Comparison of ENCODE assay signal across 1 cellular context in genomic region chrX:104165894-104166734, GRCh38.
TF ChIP-seq lines count a peak whose summit lies in the region.

Gene FAM199X, plus strand, starts transcription at chrX:104166453. Its CDS starts 333 bp downstream, at chrX:104166786.

TF ChIP-seq in K562, 482 proteins besides CTCF, POLR2A, EP300 and RAD21 (continued from another document and continues in another):
- TF ChIP-seq REST (CRISPR knock-in tag; IDR thresholded peaks at IDR 0.05; ENCODE audit: low read depth) (0 out of 2 replicates have a peak, but pooled peaks have one; percentile 16), PATZ1 (CRISPR knock-in tag; IDR thresholded peaks at IDR 0.05; ENCODE audit: borderline replicate concordance) (no peak), POLR3A (IDR thresholded peaks at IDR 0.05; ENCODE audit: borderline replicate concordance, extremely low read depth, insufficient read depth, insufficient read length) (no peak), E2F4 (CRISPR knock-in tag; IDR thresholded peaks at IDR 0.05; ENCODE audit: low read depth) (no peak), TEAD1 (CRISPR knock-in tag; IDR thresholded peaks at IDR 0.05) (0 out of 4 replicates have a peak, but pooled peaks have one; percentile 28 to 32), TEAD2 (tag; IDR thresholded peaks at IDR 0.05) (no peak), HDAC8 (tag; IDR thresholded peaks at IDR 0.05) (no peak), SRSF7 (optimal IDR thresholded peaks at IDR 0.05; ENCODE audit: low read depth, low read length) (no peak), DMBX1 (CRISPR knock-in tag; IDR thresholded peaks at IDR 0.05; ENCODE audit: borderline replicate concordance) (no peak), MGA (IDR thresholded peaks at IDR 0.05) (no peak), ELK1 (CRISPR knock-in tag; IDR thresholded peaks at IDR 0.05) (no peak), SAP30 (IDR thresholded peaks at IDR 0.05; ENCODE audit: borderline replicate concordance, insufficient read depth, low read depth, low read length, poor library complexity, severe bottlenecking) (no peak), SRSF3 (IDR thresholded peaks at IDR 0.05; ENCODE audit: insufficient read depth, low read length) (no peak), SMC3 (conservative IDR thresholded peaks at IDR 0.05; ENCODE audit: insufficient read depth, low read depth, low read length) (no peak), CBFA2T3 (IDR thresholded peaks at IDR 0.05) (no peak), NFE2 (IDR thresholded peaks at IDR 0.05; ENCODE audit: low read depth) (no peak), ELF1 (tag; IDR thresholded peaks at IDR 0.05) (no peak), CXXC5 (CRISPR knock-in tag; IDR thresholded peaks at IDR 0.05) (peak; percentile 80), CBX5 (IDR thresholded peaks at IDR 0.05; ENCODE audit: borderline replicate concordance, low read depth) (no peak), USF2 (CRISPR knock-in tag; IDR thresholded peaks at IDR 0.05) (no peak), PRDM10 (IDR thresholded peaks at IDR 0.05; ENCODE audit: partially characterized antibody) (peak; percentile 21), FOXA1 (IDR thresholded peaks at IDR 0.05; ENCODE audit: borderline replicate concordance) (no peak), CLOCK (CRISPR knock-in tag; IDR thresholded peaks at IDR 0.05; ENCODE audit: borderline replicate concordance) (no peak), EWSR1 (IDR thresholded peaks at IDR 0.05; ENCODE audit: borderline replicate concordance, low read depth, partially characterized antibody) (no peak)
